ENCODE assay signal across 8 cellular contexts in the genomic region with DNA sequence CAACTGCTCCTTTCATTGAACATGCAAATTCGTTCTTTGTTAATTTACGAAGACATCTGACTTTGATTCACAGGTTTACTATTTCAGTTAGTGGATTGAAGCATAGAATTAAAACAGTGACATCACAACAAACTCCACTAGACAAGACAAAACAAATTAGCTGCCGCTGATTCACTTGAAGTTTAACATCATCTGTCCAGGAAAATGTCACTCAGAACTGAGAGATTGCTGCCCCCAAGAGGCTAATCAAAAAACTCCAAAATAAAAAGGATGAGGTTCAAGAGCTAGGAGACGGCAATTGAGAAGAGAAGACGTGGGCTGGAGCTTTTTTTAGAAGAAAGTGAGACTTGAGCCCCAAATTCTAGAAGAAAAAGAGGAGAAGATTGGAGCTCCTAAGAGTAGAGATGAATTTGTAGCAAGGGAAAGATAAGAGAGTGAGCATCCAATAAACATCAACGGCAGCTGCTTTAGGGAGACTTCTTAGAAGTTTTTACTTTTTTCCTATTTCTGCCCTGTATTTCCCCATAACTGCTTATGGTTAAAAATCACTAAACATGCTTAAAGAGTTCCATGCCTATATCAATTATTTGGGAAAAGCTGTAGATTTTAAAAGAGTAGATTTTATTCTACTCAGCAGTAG.
A peak's percentile ranks its signal among the peaks of the same experiment; 100 is the strongest.
DNase-seq lines count a peak whose midpoint lies in the region; ATAC-seq and FAIRE-seq lines count a peak whose summit lies in the region.

No MANE protein-coding gene starts in this region.

- in situ Hi-C loops in KBM-7 (cut with MboI; ENCODE audit: low pct_unique_long_range_greater_than_20kb, low sequenced_read_pairs): no loop called here

- DNase-seq in DMS53 treated with DMSO at 0.1 percent for 48 hours (lab: John Stamatoyannopoulos, UW; ENCODE audit: unreplicated experiment): peak; percentile 1
- peak; percentile 64 for DNase-seq in KBM-7
- DNase-seq in RCC 7860 (ENCODE audit: low spot score): peak; percentile 22
- DNase-seq in epidermal melanocyte (ENCODE audit: insufficient read length, low spot score): peak; percentile 23
- DNase-seq in non-pigmented ciliary epithelial cell (ENCODE audit: low read depth): peak; percentile 11
- no peak for DNase-seq in NK-92 (lab: John Stamatoyannopoulos, UW; ENCODE audit: unreplicated experiment)
- no peak for DNase-seq in activated CD4-positive, alpha-beta T cell treated with anti-CD3 and anti-CD28 coated beads, Interleukin-2, amount 50 U/mL, for 4 hours

- peak; percentile 7 for FAIRE-seq in RCC 7860 (lab: Jason Lieb, UNC)

- peak; percentile 74 for ATAC-seq in GM19372 (IDR thresholded peaks at IDR 0.05; ENCODE audit: low read depth, unreplicated experiment)

Comparison
In these comparisons a context has a peak if more than half of its experiments do, and no peak if none do; other contexts are left out.
1. DNase-seq: peak in DMS53 treated with DMSO at 0.1 percent for 48 hours (single experiment), KBM-7 (single experiment), RCC 7860 (single experiment), epidermal melanocyte (single experiment) and non-pigmented ciliary epithelial cell (single experiment); none in NK-92 (single experiment) and activated CD4-positive, alpha-beta T cell treated with anti-CD3 and anti-CD28 coated beads, Interleukin-2, amount 50 U/mL, for 4 hours (0 of 2).